Comparison of ENCODE assay signal across 3 cellular contexts in genomic region chr20:2118783-2119182, GRCh38.
TF ChIP-seq lines count a peak whose summit lies in the region.

No MANE protein-coding gene starts in this region.

TF ChIP-seq in A549, 52 proteins besides CTCF, POLR2A, EP300 and RAD21:
- no peak for TF ChIP-seq NPAS2 (CRISPR knock-in tag; IDR thresholded peaks at IDR 0.05; ENCODE audit: borderline replicate concordance)
- no peak for TF ChIP-seq FOSL2 (IDR thresholded peaks at IDR 0.05)
- TF ChIP-seq FOSL2 (CRISPR knock-in tag; IDR thresholded peaks at IDR 0.05), result 0 out of 2 replicates have a peak, but pooled peaks have one; percentile 20

TF ChIP-seq in IMR-90, 13 proteins besides CTCF, POLR2A, EP300 and RAD21:
- TF ChIP-seq CEBPB (IDR thresholded peaks at IDR 0.05; ENCODE audit: low read depth, low read length) (peak; percentile 44; the same call in 1 of the 2 replicates), CHD1 (IDR thresholded peaks at IDR 0.05; ENCODE audit: low read depth, low read length) (no peak), MAZ (IDR thresholded peaks at IDR 0.05; ENCODE audit: borderline replicate concordance, low read depth, low read length) (no peak)

TF ChIP-seq in K562, 482 proteins besides CTCF, POLR2A, EP300 and RAD21 (continues in another document):
- no peak for TF ChIP-seq ARID2 (IDR thresholded peaks at IDR 0.05)
- TF ChIP-seq RERE (CRISPR knock-in tag; IDR thresholded peaks at IDR 0.05; ENCODE audit: borderline replicate concordance), result no peak
- TF ChIP-seq TEAD4 (IDR thresholded peaks at IDR 0.05; ENCODE audit: low read length), result peak; percentile 69
- TF ChIP-seq TEAD4 (CRISPR knock-in tag; IDR thresholded peaks at IDR 0.05; ENCODE audit: borderline replicate concordance), result no peak
- TF ChIP-seq NCOR1 (IDR thresholded peaks at IDR 0.05), result peak; percentile 76
- no peak for TF ChIP-seq IRF2 (CRISPR knock-in tag; IDR thresholded peaks at IDR 0.05)
- TF ChIP-seq NFXL1 (CRISPR knock-in tag; IDR thresholded peaks at IDR 0.05), result no peak
- TF ChIP-seq TGIF2 (CRISPR knock-in tag; IDR thresholded peaks at IDR 0.05), result no peak
- 0 out of 2 replicates have a peak, but pooled peaks have one; percentile 49 for TF ChIP-seq JUN (IDR thresholded peaks at IDR 0.05; ENCODE audit: borderline replicate concordance, low read depth, low read length)
- no peak for TF ChIP-seq JUN (CRISPR knock-in tag; IDR thresholded peaks at IDR 0.05; ENCODE audit: borderline replicate concordance)
- TF ChIP-seq ARNT (IDR thresholded peaks at IDR 0.05), result no peak
- TF ChIP-seq HDAC2 (IDR thresholded peaks at IDR 0.05), result peak; percentile 35; the same call in 1 of the 2 replicates
- no peak for TF ChIP-seq ZNF253 (CRISPR knock-in tag; conservative IDR thresholded peaks at IDR 0.05)
- peak; percentile 84 to 89 for TF ChIP-seq KDM1A (IDR thresholded peaks at IDR 0.05)
- TF ChIP-seq RFX5 (IDR thresholded peaks at IDR 0.05; ENCODE audit: low read depth, low read length), result no peak
- no peak for TF ChIP-seq EGR1 (conservative IDR thresholded peaks at IDR 0.05)
- no peak for TF ChIP-seq FOXK1 (CRISPR knock-in tag; IDR thresholded peaks at IDR 0.05; ENCODE audit: borderline replicate concordance)
- TF ChIP-seq ZNF384 (IDR thresholded peaks at IDR 0.05; ENCODE audit: low read depth, low read length), result no peak
- TF ChIP-seq NR1H2 (CRISPR knock-in tag; IDR thresholded peaks at IDR 0.05), result no peak
- no peak for TF ChIP-seq IFI16 (CRISPR knock-in tag; IDR thresholded peaks at IDR 0.05)
- TF ChIP-seq ZNF449 (CRISPR knock-in tag; IDR thresholded peaks at IDR 0.05), result no peak
- TF ChIP-seq ZNF586 (CRISPR knock-in tag; conservative IDR thresholded peaks at IDR 0.05), result no peak
- TF ChIP-seq BMI1 (IDR thresholded peaks at IDR 0.05; ENCODE audit: low read length), result no peak
- TF ChIP-seq MGA (IDR thresholded peaks at IDR 0.05), result no peak
- no peak for TF ChIP-seq KAT2B (IDR thresholded peaks at IDR 0.05; ENCODE audit: low read depth, low read length)
- TF ChIP-seq ZBTB9 (CRISPR knock-in tag; IDR thresholded peaks at IDR 0.05), result no peak
- no peak for TF ChIP-seq GTF2E2 (tag; IDR thresholded peaks at IDR 0.05)
- TF ChIP-seq PTRF (tag; IDR thresholded peaks at IDR 0.05), result no peak
- TF ChIP-seq NR2C2 (CRISPR knock-in tag; IDR thresholded peaks at IDR 0.05), result no peak
- no peak for TF ChIP-seq NR2C2 (tag; IDR thresholded peaks at IDR 0.05)
- TF ChIP-seq SMARCE1 (IDR thresholded peaks at IDR 0.05), result peak; percentile 53
- TF ChIP-seq ILF3 (IDR thresholded peaks at IDR 0.05; ENCODE audit: borderline replicate concordance), result no peak
- no peak for TF ChIP-seq PCBP2 (IDR thresholded peaks at IDR 0.05; ENCODE audit: low read depth, low read length, poor library complexity, severe bottlenecking)
- TF ChIP-seq NFIC (IDR thresholded peaks at IDR 0.05), result 0 out of 2 replicates have a peak, but pooled peaks have one; percentile 12
- no peak for TF ChIP-seq GABPA (tag; conservative IDR thresholded peaks at IDR 0.05; ENCODE audit: low read depth)
- TF ChIP-seq GTF2F1 (IDR thresholded peaks at IDR 0.05; ENCODE audit: low read depth, low read length), result no peak
- no peak for TF ChIP-seq ZBTB8A (IDR thresholded peaks at IDR 0.05; ENCODE audit: partially characterized antibody)
- TF ChIP-seq PML (IDR thresholded peaks at IDR 0.05; ENCODE audit: low read length), result no peak
- TF ChIP-seq CAMTA2 (CRISPR knock-in tag; conservative IDR thresholded peaks at IDR 0.05), result no peak
- no peak for TF ChIP-seq PHF21A (IDR thresholded peaks at IDR 0.05; ENCODE audit: borderline replicate concordance, low read depth)
- no peak for TF ChIP-seq HMGN3 (IDR thresholded peaks at IDR 0.05; ENCODE audit: borderline replicate concordance, extremely low read depth, insufficient read length, low read depth, low read length)
- no peak for TF ChIP-seq ATF2 (CRISPR knock-in tag; IDR thresholded peaks at IDR 0.05)
- peak in 1 of 2 experiments; percentile 87; a peak in 2 of 4 replicates for TF ChIP-seq RCOR1 (IDR thresholded peaks at IDR 0.05; ENCODE audit: borderline replicate concordance in 1 of 2, low read depth in 2 of 2, low read length in 2 of 2)
- no peak for TF ChIP-seq NEUROD1 (IDR thresholded peaks at IDR 0.05; ENCODE audit: borderline replicate concordance, low read depth, low read length, partially characterized antibody)
- no peak for TF ChIP-seq TOE1 (IDR thresholded peaks at IDR 0.05; ENCODE audit: borderline replicate concordance)
- no peak for TF ChIP-seq TOE1 (CRISPR knock-in tag; IDR thresholded peaks at IDR 0.05; ENCODE audit: borderline replicate concordance, low read depth)
- TF ChIP-seq FOSL1 (tag; conservative IDR thresholded peaks at IDR 0.05), result peak; percentile 90
